Comparison of ENCODE assay signal across 16 cellular contexts in the genomic region with DNA sequence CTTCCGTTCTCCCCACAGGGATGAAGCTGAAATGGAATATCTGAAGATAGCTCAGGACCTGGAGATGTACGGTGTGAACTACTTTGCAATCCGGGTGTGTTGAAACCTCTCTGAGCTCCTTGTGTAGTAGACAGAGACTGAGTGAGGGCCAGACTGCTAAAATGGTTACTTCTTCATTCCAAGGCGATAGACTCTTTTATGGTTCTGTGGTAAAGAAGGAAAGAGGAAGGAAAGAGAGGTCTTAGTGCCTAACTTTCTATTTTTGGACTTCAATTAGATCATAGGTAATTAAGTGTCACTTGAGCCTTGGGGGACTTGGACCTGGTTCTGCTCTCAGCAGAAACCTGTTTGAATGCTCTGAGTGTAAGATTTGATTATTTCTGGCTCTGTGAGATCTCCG. TPM values are rescaled to one million over a fixed set of nuclear protein-coding genes. Genes with fewer than 3 reads are reported as not detected.
DNase-seq lines count a peak whose midpoint lies in the region; ATAC-seq and TF ChIP-seq lines count a peak whose summit lies in the region.
"Had no signal": no experiment of that assay in that cellular context is flagged by ENCODE, and none has a peak within 500 bp of the region (broad histone marks: within the 10 kb centered on the region; RNA-seq: fewer than 3 reads in every experiment).

No MANE protein-coding gene starts in this region.

- H3K27me3 Mint-ChIP-seq in activated CD4-positive, alpha-beta T cell treated with anti-CD3 and anti-CD28 coated beads for 36 hours, result no peaks in the 10 kb centered on the region
- H3K27me3 Mint-ChIP-seq: CD8-positive, alpha-beta memory T cell; T-cell had no signal

- peaks cover 0 to 2% of the 10 kb centered on the region in 2 donors for H3K9me3 ChIP-seq in lung (ENCODE audit: control insufficient read depth in 2 of 2, insufficient read depth in 1 of 2, low read length in 1 of 2)
- H3K9me3 ChIP-seq: A549, spleen, tibial artery had no signal

- peak overlapping the region; percentile 18 for H3K27ac Mint-ChIP-seq in activated CD4-positive, alpha-beta T cell treated with anti-CD3 and anti-CD28 coated beads for 36 hours
- H3K27ac Mint-ChIP-seq: T-cell, WTC11 had no signal

- no peaks in the 10 kb centered on the region for H3K9me3 Mint-ChIP-seq in activated CD4-positive, alpha-beta T cell treated with anti-CD3 and anti-CD28 coated beads for 36 hours (ENCODE audit: low read depth)
- H3K9me3 Mint-ChIP-seq: CD8-positive, alpha-beta memory T cell; T-cell; WTC11 had no signal

- 18 to 52% methylated on average over 5 of the region's 5 CpGs for WGBS in lung, 2 donors

- CTCF ChIA-PET in activated CD4-positive, alpha-beta T cell treated with anti-CD3 and anti-CD28 coated beads for 36 hours (lab: Charles Lee), result interaction anchor here (0.6 to 1.6 kb wide), 3 partner anchors 22 to 99 kb away, joined by 3 to 6 read pairs (median 4); no protein-coding TSS in a partner anchor

- H3K27ac ChIP-seq in lung (ENCODE audit: low read depth in 1 of 2, low read length in 1 of 2), result no peak overlapping the region
- H3K27ac ChIP-seq: A549, spleen, tibial artery had no signal

- no peak for ATAC-seq in activated CD4-positive, alpha-beta T cell treated with anti-CD3 and anti-CD28 coated beads for 36 hours
- ATAC-seq in lung (ENCODE audit: insufficient read depth, low FRiP score) (peak; percentile 53), HG02610 (IDR thresholded peaks at IDR 0.05; ENCODE audit: unreplicated experiment) (no peak), HG02884 (IDR thresholded peaks at IDR 0.05; ENCODE audit: unreplicated experiment) (no peak)
- ATAC-seq: A549, T-cell, WTC11 had no signal

- no peaks in the 10 kb centered on the region for H3K4me1 ChIP-seq in lung (ENCODE audit: control insufficient read depth in 2 of 2, insufficient read depth in 2 of 2, low read length in 2 of 2)
- H3K4me1 ChIP-seq: A549 had no signal

- H3K36me3 ChIP-seq in lung (ENCODE audit: control insufficient read depth in 2 of 2, insufficient read depth in 2 of 2, low read length in 2 of 2), result peaks cover 20 to 28% of the 10 kb centered on the region in 2 donors

- intact Hi-C loops in activated CD4-positive, alpha-beta T cell treated with anti-CD3 and anti-CD28 coated beads for 36 hours (cut with DNase I, micrococcal nuclease), result no loop called here

- H3K4me1 Mint-ChIP-seq in activated CD4-positive, alpha-beta T cell treated with anti-CD3 and anti-CD28 coated beads for 36 hours, result no peaks in the 10 kb centered on the region
- H3K4me1 Mint-ChIP-seq: CD8-positive, alpha-beta memory T cell; T-cell; WTC11 had no signal

- H3K4me3 Mint-ChIP-seq in activated CD4-positive, alpha-beta T cell treated with anti-CD3 and anti-CD28 coated beads for 36 hours, result no peak overlapping the region
- H3K4me3 Mint-ChIP-seq: CD8-positive, alpha-beta memory T cell; T-cell; WTC11 had no signal

- H3K36me3 Mint-ChIP-seq in activated CD4-positive, alpha-beta T cell treated with anti-CD3 and anti-CD28 coated beads for 36 hours (ENCODE audit: low read depth), result peaks cover 16% of the 10 kb centered on the region

- POLR2A ChIA-PET in activated CD4-positive, alpha-beta T cell treated with anti-CD3 and anti-CD28 coated beads for 36 hours (lab: Charles Lee), result no interaction called here

- no peak overlapping the region for H3K4me3 ChIP-seq in lung
- H3K4me3 ChIP-seq: A549, spleen, tibial artery had no signal

- DNase-seq in activated CD4-positive, alpha-beta T cell treated with anti-CD3 and anti-CD28 coated beads for 36 hours, result no peak
- DNase-seq in activated CD4-positive, alpha-beta T cell treated with anti-CD3 and anti-CD28 coated beads for 48 hours, result no peak
- peak; percentile 13 for DNase-seq in SK-N-DZ (ENCODE audit: low spot score)
- DNase-seq in lung (ENCODE audit: low spot score), result no peak
- no peak for DNase-seq in HuH-7 (ENCODE audit: low spot score)
- no peak for DNase-seq in activated CD4-positive, alpha-beta T cell treated with anti-CD3 and anti-CD28 coated beads, Interleukin-2, amount 50 U/mL, for 1 hour
- DNase-seq: CD8-positive, alpha-beta memory T cell; NCI-H2029 treated with DMSO at 0.1 percent for 48 hours; NCI-H524 treated with DMSO at 0.1 percent for 48 hours; spleen; T-cell; tibial artery had no signal

- no peaks in the 10 kb centered on the region for H3K27me3 ChIP-seq in lung (ENCODE audit: control insufficient read depth, insufficient read depth)
- H3K27me3 ChIP-seq: spleen, tibial artery had no signal

- TF ChIP-seq CTCF in lung (IDR thresholded peaks at IDR 0.05; ENCODE audit: control extremely low read depth, extremely low read depth), result no peak

RNA-seq across cellular contexts. Expression of gene NF2, which starts 54.7 kb away (rescaled TPM):
- total RNA-seq in activated CD4-positive, alpha-beta T cell treated with anti-CD3 and anti-CD28 coated beads for 36 hours, result 10 to 100 TPM; 40.2 to 43.1 TPM
- 18.0 and 18.4 TPM in 2 replicates for polyA plus RNA-seq in SK-N-DZ (2014; cell fraction: cytosol; rRNA removed)
- 7.8 and 9.1 TPM in 2 replicates for polyA plus RNA-seq in SK-N-DZ (2014; cell fraction: nucleus; rRNA removed)
- 10 to 100 TPM; 19.4 to 49.7 TPM for total RNA-seq in lung
- 10 to 100 TPM in 1 of 2 donors, 1 to 10 TPM in 1; 8.9 to 13.2 TPM for polyA plus RNA-seq in lung
